9 cellular contexts compared by ENCODE assay signal in the genomic region with DNA sequence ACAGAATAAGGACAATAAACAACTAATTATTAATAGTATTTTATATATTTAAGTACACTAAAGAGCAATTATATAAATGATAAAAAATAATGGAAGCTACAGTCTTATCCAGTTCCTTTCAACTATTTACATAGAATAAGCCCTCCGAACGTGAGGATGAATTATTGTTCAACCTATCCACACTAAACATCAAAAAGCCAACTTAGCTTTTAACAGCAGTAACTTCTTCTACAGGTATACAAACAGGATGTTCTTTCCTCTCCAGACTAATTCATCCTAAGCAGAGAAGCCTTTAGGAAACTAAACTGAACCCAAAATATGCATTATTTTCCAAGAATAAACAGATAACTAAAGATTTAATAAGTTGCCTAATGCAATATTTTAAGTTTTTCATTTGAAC. TPM values are rescaled to one million over a fixed set of nuclear protein-coding genes. Genes with fewer than 3 reads are reported as not detected.
DNase-seq lines count a peak whose midpoint lies in the region; ATAC-seq, FAIRE-seq and TF ChIP-seq lines count a peak whose summit lies in the region.
"Had no signal": no experiment of that assay in that cellular context is flagged by ENCODE, and none has a peak within 500 bp of the region (broad histone marks: within the 10 kb centered on the region; RNA-seq: fewer than 3 reads in every experiment).

No MANE protein-coding gene starts in this region.

- ATAC-seq in GM12878 (no peak), upper lobe of left lung (ENCODE audit: low FRiP score in 2 of 2) (no peak), esophagus mucosa (no peak)

- peak overlapping the region; percentile 79 for H3K4me3 ChIP-seq in GM12878
- peak overlapping the region; percentile 85 to 99 for H3K4me3 ChIP-seq in mucosa of rectum (ENCODE audit: low read length in 2 of 2)
- peak overlapping the region; percentile 65 to 82 (median 80) for H3K4me3 ChIP-seq in upper lobe of left lung

- SMC1A ChIA-PET in GM12878 (lab: Charles Lee; ENCODE audit: uncharacterized antibody, unreplicated experiment), result interaction anchor here (0.8 to 3.8 kb wide), 24 partner anchors 9 to 112 kb away, joined by 3 to 30 read pairs (median 4); a partner anchor contains a TSS

- in situ Hi-C loops in GM12878 (cut with MboI), result no loop called here
- in situ Hi-C loops in KBM-7 (cut with MboI; ENCODE audit: low pct_unique_long_range_greater_than_20kb, low sequenced_read_pairs), result no loop called here

- H3K4me1 ChIP-seq in GM12878 (ENCODE audit: control insufficient read depth, insufficient read depth, low read length) (peaks cover 9% of the 10 kb centered on the region), mucosa of rectum (ENCODE audit: control insufficient read depth in 2 of 2, insufficient read depth in 2 of 2, low read length in 2 of 2) (peaks cover 0 to 5% of the 10 kb centered on the region in 2 donors), upper lobe of left lung (peaks cover 38 to 41% (median 39%) of the 10 kb centered on the region in 4 donors)

- 97% methylated on average over 2 of the region's 2 CpGs for WGBS in GM12878 (ENCODE audit: insufficient coverage, insufficient replicate concordance, low lambda C conversion rate, missing lambda C conversion rate)
- WGBS in upper lobe of left lung, 2 donors, result 35 to 60% methylated on average over 2 of the region's 2 CpGs

- no peak overlapping the region for H3K27ac Mint-ChIP-seq in activated naive CD4-positive, alpha-beta T cell treated with anti-CD3 and anti-CD28 coated beads, Interleukin-2, amount 10 ng/mL, durations not matched to agents 7 days and 5 days

- no peak for TF ChIP-seq RAD21 in GM12878 (IDR thresholded peaks at IDR 0.05; ENCODE audit: insufficient read depth, low read depth, low read length)

- peaks cover 59% of the 10 kb centered on the region for H3K79me2 ChIP-seq in GM12878 (ENCODE audit: control insufficient read depth, insufficient read depth, low read length)

- no peak for TF ChIP-seq POLR2A in GM12878 (IDR thresholded peaks at IDR 0.05; ENCODE audit: low read depth, low read length)
- peak in 1 of 4 donors; percentile 31 for TF ChIP-seq POLR2A in upper lobe of left lung (IDR thresholded peaks at IDR 0.05)

- H3K4me1 Mint-ChIP-seq in activated naive CD4-positive, alpha-beta T cell treated with anti-CD3 and anti-CD28 coated beads, Interleukin-2, amount 10 ng/mL, durations not matched to agents 7 days and 5 days, result peaks cover 29% of the 10 kb centered on the region

- no peaks in the 10 kb centered on the region for H3K27me3 Mint-ChIP-seq in activated naive CD4-positive, alpha-beta T cell treated with anti-CD3 and anti-CD28 coated beads, Interleukin-2, amount 10 ng/mL, durations not matched to agents 7 days and 5 days

- no peaks in the 10 kb centered on the region; a peak in 1 of 4 replicates for H3K36me3 ChIP-seq in GM12878 (ENCODE audit: control insufficient read depth in 2 of 2, insufficient read depth in 2 of 2, low read length in 1 of 2)
- H3K36me3 ChIP-seq in mucosa of rectum (ENCODE audit: control insufficient read depth in 2 of 2, insufficient read depth in 2 of 2, low read length in 2 of 2), result peaks cover 0 to 3% of the 10 kb centered on the region in 2 donors
- peaks cover 0 to 19% (median 11%) of the 10 kb centered on the region in 4 donors for H3K36me3 ChIP-seq in upper lobe of left lung

- H3K27me3 ChIP-seq in GM12878 (replicated peaks in 1 of 2; ENCODE audit: control insufficient read depth in 2 of 2, insufficient read depth in 2 of 2, low read length in 1 of 2), result no peaks in the 10 kb centered on the region
- H3K27me3 ChIP-seq in mucosa of rectum (ENCODE audit: control insufficient read depth in 2 of 2, insufficient read depth in 2 of 2, low read length in 2 of 2), result no peaks in the 10 kb centered on the region
- H3K27me3 ChIP-seq in upper lobe of left lung, result no peaks in the 10 kb centered on the region

- H4K20me1 ChIP-seq in GM12878 (ENCODE audit: control insufficient read depth, insufficient read depth), result no peaks in the 10 kb centered on the region

- H2AFZ ChIP-seq in GM12878 (ENCODE audit: control insufficient read depth, low read depth, low read length), result no peak overlapping the region

- no peak overlapping the region for H3K27ac ChIP-seq in GM12878 (ENCODE audit: control insufficient read depth, insufficient read depth)
- peak overlapping the region in 1 of 2 donors; percentile 92 for H3K27ac ChIP-seq in mucosa of rectum (ENCODE audit: low read depth in 2 of 2, low read length in 2 of 2)
- peak overlapping the region; percentile 96 to 100 (median 99) for H3K27ac ChIP-seq in upper lobe of left lung

- CTCF ChIA-PET in activated naive CD4-positive, alpha-beta T cell treated with anti-CD3 and anti-CD28 coated beads, Interleukin-2, amount 10 ng/mL, durations not matched to agents 7 days and 5 days (lab: Charles Lee), result interaction anchor here (0.8 to 7.8 kb wide), 10 partner anchors 8 to 112 kb away, joined by 3 to 43 read pairs (median 4); a partner anchor contains a TSS
- CTCF ChIA-PET in GM12878 (lab: Yijun Ruan, JAX), result interaction anchor here (1.0 to 3.2 kb wide), 12 partner anchors 8 to 102 kb away, joined by 3 to 33 read pairs (median 6); a partner anchor contains a TSS

- H3K9me3 ChIP-seq in GM12878 (replicated peaks; ENCODE audit: control insufficient read depth, insufficient read depth, low read length) (peaks cover 2% of the 10 kb centered on the region; the same call in 1 of the 3 replicates), mucosa of rectum (ENCODE audit: control insufficient read depth in 2 of 2, low read length in 2 of 2) (no peaks in the 10 kb centered on the region), upper lobe of left lung (no peaks in the 10 kb centered on the region)

- peak overlapping the region; percentile 85; the same call in 1 of the 2 replicates for H3K4me2 ChIP-seq in GM12878 (ENCODE audit: control insufficient read depth, insufficient read depth)

- RAD21 ChIA-PET in GM12878 (lab: Charles Lee; ENCODE audit: unreplicated experiment), result interaction anchor here (0.7 to 3.4 kb wide), 19 partner anchors 8 to 383 kb away, joined by 3 to 22 read pairs (median 6); a partner anchor contains a TSS

- BruUV-seq in GM12878 (replicated peaks; lab: Mats Ljungman, UMichigan), result no TSS peak

- POLR2A ChIA-PET in GM12878 (lab: Charles Lee), result interaction anchor here (0.6 to 5.0 kb wide), 9 partner anchors 8 to 295 kb away, joined by 3 to 40 read pairs (median 6); a partner anchor contains a TSS

- no peak for TF ChIP-seq CTCF in GM12878 (IDR thresholded peaks at IDR 0.05 in 2 of 3, conservative IDR thresholded peaks at IDR 0.05 in 1 of 3; ENCODE audit: control insufficient read depth in 2 of 3, extremely low read depth in 1 of 3, insufficient read depth in 1 of 3, low read depth in 3 of 3, low read length in 3 of 3)
- no peak for TF ChIP-seq CTCF in upper lobe of left lung (IDR thresholded peaks at IDR 0.05)

- TF ChIP-seq EP300 in GM12878 (IDR thresholded peaks at IDR 0.05; ENCODE audit: borderline replicate concordance in 1 of 2, control insufficient read depth in 1 of 2, low read depth in 2 of 2, low read length in 2 of 2), result no peak
- no peak for TF ChIP-seq EP300 in upper lobe of left lung (IDR thresholded peaks at IDR 0.05)

- DNase-seq in activated naive CD4-positive, alpha-beta T cell treated with anti-CD3 and anti-CD28 coated beads, Interleukin-2, amount 10 ng/mL, durations not matched to agents 7 days and 5 days, result no peak
- no peak for DNase-seq in activated naive CD4-positive, alpha-beta T cell treated with anti-CD3 and anti-CD28 coated beads, Interleukin-2, amount 50 U/mL, for 16 hours
- DNase-seq in GM12878 (ENCODE audit: low read depth, low spot score) (no peak), upper lobe of left lung (no peak), NCI-H1436 (lab: John Stamatoyannopoulos, UW) (no peak), KBM-7 (no peak)
- DNase-seq: NCI-H2081 treated with DMSO at 0.1 percent for 48 hours had no signal

- peak overlapping the region; percentile 89 for H3K4me3 Mint-ChIP-seq in activated naive CD4-positive, alpha-beta T cell treated with anti-CD3 and anti-CD28 coated beads, Interleukin-2, amount 10 ng/mL, durations not matched to agents 7 days and 5 days

- intact Hi-C loops in GM12878 (cut with micrococcal nuclease; ENCODE audit: unreplicated experiment), result loop anchor here (2.0 kb wide), 1 partner anchor 50 kb away; a partner anchor contains a TSS

- peaks cover 9% of the 10 kb centered on the region for H3K36me3 Mint-ChIP-seq in activated naive CD4-positive, alpha-beta T cell treated with anti-CD3 and anti-CD28 coated beads, Interleukin-2, amount 10 ng/mL, durations not matched to agents 7 days and 5 days

- no peaks in the 10 kb centered on the region for H3K9me3 Mint-ChIP-seq in activated naive CD4-positive, alpha-beta T cell treated with anti-CD3 and anti-CD28 coated beads, Interleukin-2, amount 10 ng/mL, durations not matched to agents 7 days and 5 days

- no peak for FAIRE-seq in GM12878 (lab: Jason Lieb, UNC)

- H3K9ac ChIP-seq in GM12878 (ENCODE audit: control insufficient read depth, insufficient read depth, low read length) (no peak overlapping the region; the same call in 1 of the 2 replicates), mucosa of rectum (ENCODE audit: low read depth in 1 of 2, low read length in 2 of 2) (peak overlapping the region in 1 of 2 donors; percentile 89)

RNA-seq across cellular contexts. Expression of a gene that starts 2.3 kb away (rescaled TPM):
- total RNA-seq in GM12878 (2013; cell fraction: nucleolus; rRNA removed), result 45.6 and 48.8 TPM in 2 replicates
- 60.3 and 67.8 TPM in 2 replicates for total RNA-seq in GM12878 (2014; rRNA removed)
- 44.7 and 46.2 TPM in 2 replicates for total RNA-seq in GM12878 (2014; rRNA removed; fragmentation: Illumina TruSeq; extraction: Trizol)
- total RNA-seq in GM12878 (2021), result 81.2 and 82.8 TPM in 2 replicates
- polyA plus RNA-seq in GM12878 (2011; ENCODE audit: low read depth), result 27.6 TPM
- polyA plus RNA-seq in GM12878 (2011; rRNA removed), result 64.1 and 65.0 TPM in 2 replicates
- polyA plus RNA-seq in GM12878 (2011; cell fraction: cytosol; rRNA removed), result 26.7 and 37.5 TPM in 2 replicates
- polyA plus RNA-seq in GM12878 (2011; cell fraction: nucleus; rRNA removed), result 19.4 and 28.0 TPM in 2 replicates
- 29.6 and 33.1 TPM in 2 replicates for polyA plus RNA-seq in GM12878 (2012)
- polyA plus RNA-seq in GM12878 (2014; fragmentation: Illumina TruSeq; extraction: Trizol), result 123 and 153 TPM in 2 replicates
- 10 to 100 TPM; 29.0 to 33.5 TPM for polyA plus RNA-seq in GM12878 (2014; fragmentation: Nextera tagmentation; extraction: Ambion mirVana)
- polyA plus RNA-seq in GM12878 (2014; rRNA removed), result 54.7 and 60.5 TPM in 2 replicates
- 100 to 1,000 TPM; 121 to 122 TPM for polyA plus RNA-seq in GM12878 (2016; fragmentation: Nextera tagmentation; extraction: Ambion mirVana)
- 27.7 and 34.5 TPM in 2 replicates for polyA minus RNA-seq in GM12878 (2011; rRNA and poly(A)+ RNA removed)
- 14.0 and 18.9 TPM in 2 replicates for polyA minus RNA-seq in GM12878 (2011; cell fraction: cytosol; rRNA and poly(A)+ RNA removed)
- 8.8 and 15.2 TPM in 2 replicates for polyA minus RNA-seq in GM12878 (2011; cell fraction: nucleus; rRNA and poly(A)+ RNA removed)
- total RNA-seq in upper lobe of left lung, result 100 to 1,000 TPM; 112 to 203 (median 143) TPM
- 65.5 TPM for total RNA-seq in esophagus mucosa

RNA-seq across cellular contexts. Expression of a gene that starts 50.4 kb away (rescaled TPM):
- total RNA-seq in GM12878 (2013; cell fraction: nucleolus; rRNA removed), result 0.77 and 0.88 TPM in 2 replicates
- total RNA-seq in GM12878 (2014; rRNA removed) (0.45 and 0.49 TPM in 2 replicates), GM12878 (2014; rRNA removed; fragmentation: Illumina TruSeq; extraction: Trizol) (0.40 and 0.46 TPM in 2 replicates), GM12878 (2021) (0.56 and 1.0 TPM in 2 replicates), upper lobe of left lung (1 to 10 TPM in 1 of 6 donors, under 1 TPM in 4, not detected in 1; 0.46 to 6.3 (median 0.74) TPM), esophagus mucosa (not detected)
- polyA plus RNA-seq in GM12878 (2011; ENCODE audit: low read depth), result 0.46 TPM
- polyA plus RNA-seq in GM12878 (2011; rRNA removed) (0.72 and 1.6 TPM in 2 replicates), GM12878 (2014; fragmentation: Illumina TruSeq; extraction: Trizol) (0.76 and 0.90 TPM in 2 replicates), GM12878 (2014; fragmentation: Nextera tagmentation; extraction: Ambion mirVana) (1 to 10 TPM in 1 of 2 experiments, under 1 TPM in 1; 0.68 to 1.5 TPM), GM12878 (2014; rRNA removed) (1.2 TPM in 2 replicates), GM12878 (2016; fragmentation: Nextera tagmentation; extraction: Ambion mirVana) (under 1 TPM; 0.10 to 0.25 TPM)
- polyA plus RNA-seq in GM12878 (2011; cell fraction: cytosol; rRNA removed), result 1.6 and 1.7 TPM in 2 replicates
- polyA plus RNA-seq in GM12878 (2011; cell fraction: nucleus; rRNA removed), result 4.8 and 8.9 TPM in 2 replicates
- 0.54 and 0.91 TPM in 2 replicates for polyA plus RNA-seq in GM12878 (2012)
- polyA minus RNA-seq in GM12878 (2011; rRNA and poly(A)+ RNA removed), result 0.88 TPM in 1 of 2 replicates, not detected in the other
- polyA minus RNA-seq in GM12878 (2011; cell fraction: cytosol; rRNA and poly(A)+ RNA removed), result not detected in 2 replicates
- polyA minus RNA-seq in GM12878 (2011; cell fraction: nucleus; rRNA and poly(A)+ RNA removed), result 0.24 and 0.48 TPM in 2 replicates
